ENCODE assay signal across 1 cellular context in genomic region chr3:44580971-44581370, GRCh38. TPM values are rescaled to one million over a fixed set of nuclear protein-coding genes. Genes with fewer than 3 reads are reported as not detected.
"Had no signal": no experiment of that assay in that cellular context is flagged by ENCODE, and none has a peak within 500 bp of the region (broad histone marks: within the 10 kb centered on the region; RNA-seq: fewer than 3 reads in every experiment).

No MANE protein-coding gene starts in this region.

RNA-seq across cellular contexts. Expression of gene ZNF660, which starts 3.8 kb away (rescaled TPM):
- total RNA-seq: PC-3 had no signal

RNA-seq across cellular contexts. Expression of gene ZKSCAN7, which starts 26.0 kb away (rescaled TPM):
- total RNA-seq: PC-3 had no signal
